ENCODE assay signal across 10 cellular contexts in the genomic region with DNA sequence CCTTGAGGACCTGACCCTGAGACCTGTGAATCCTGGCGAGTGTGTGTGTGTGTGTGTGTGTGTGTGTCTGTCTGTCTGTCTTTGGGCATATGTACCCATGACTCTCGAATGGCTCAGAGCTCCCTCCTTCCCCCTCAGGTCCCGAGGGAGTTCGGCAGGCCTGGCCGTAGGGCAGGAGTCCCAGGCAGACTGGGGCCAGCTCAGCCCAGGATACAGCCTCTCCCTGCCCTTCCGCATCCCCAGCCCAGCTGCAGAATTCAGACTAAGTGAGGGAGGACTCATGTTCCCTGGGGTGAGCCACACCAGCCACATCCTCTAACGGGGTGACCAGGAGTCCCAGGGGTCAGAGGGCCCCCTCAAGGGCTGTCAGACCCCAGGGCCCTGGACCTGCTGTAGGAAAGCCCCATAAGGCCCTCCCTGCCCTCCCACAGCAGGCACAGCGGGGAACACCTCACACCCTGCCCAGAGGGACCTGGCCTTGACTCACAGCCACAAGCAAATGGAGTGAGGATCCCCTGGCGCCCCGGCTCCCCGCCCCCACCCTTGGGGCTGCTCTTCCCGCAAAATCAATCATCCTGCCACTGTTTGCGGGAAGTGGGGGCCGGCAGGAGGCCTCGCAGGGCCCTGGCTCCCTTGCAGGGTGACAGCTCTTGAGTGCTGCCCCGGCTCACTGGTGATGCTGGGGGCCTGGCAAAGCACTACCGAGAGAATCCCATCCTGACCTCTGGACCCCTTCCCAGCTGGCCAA.
DNase-seq lines count a peak whose midpoint lies in the region; ATAC-seq and TF ChIP-seq lines count a peak whose summit lies in the region.
"Had no signal": no experiment of that assay in that cellular context is flagged by ENCODE, and none has a peak within 500 bp of the region (broad histone marks: within the 10 kb centered on the region; RNA-seq: fewer than 3 reads in every experiment).

No MANE protein-coding gene starts in this region.

- H3K27ac ChIP-seq in RWPE2 (ENCODE audit: poor library complexity, severe bottlenecking): peak overlapping the region; percentile 95

- no peaks in the 10 kb centered on the region for H3K9me3 Mint-ChIP-seq in natural killer cell treated with Interleukin-12 subunit alpha and Interleukin-12 subunit beta and Interleukin-15 and Interleukin-18, amount 100 ng/mL, for 72 hours
- no peaks in the 10 kb centered on the region for H3K9me3 Mint-ChIP-seq in natural killer cell

- no peak overlapping the region for H3K27ac Mint-ChIP-seq in natural killer cell treated with Interleukin-12 subunit alpha and Interleukin-12 subunit beta and Interleukin-15 and Interleukin-18, amount 100 ng/mL, for 72 hours
- H3K27ac Mint-ChIP-seq in natural killer cell: no peak overlapping the region

- no peaks in the 10 kb centered on the region for H3K36me3 Mint-ChIP-seq in natural killer cell treated with Interleukin-12 subunit alpha and Interleukin-12 subunit beta and Interleukin-15 and Interleukin-18, amount 100 ng/mL, for 72 hours
- no peaks in the 10 kb centered on the region for H3K36me3 Mint-ChIP-seq in natural killer cell

- no peaks in the 10 kb centered on the region for H3K36me3 ChIP-seq in RWPE2 (ENCODE audit: low read depth)

- no peaks in the 10 kb centered on the region for H3K4me1 Mint-ChIP-seq in natural killer cell treated with Interleukin-12 subunit alpha and Interleukin-12 subunit beta and Interleukin-15 and Interleukin-18, amount 100 ng/mL, for 72 hours (ENCODE audit: low read depth in 2 of 2)
- no peaks in the 10 kb centered on the region for H3K4me1 Mint-ChIP-seq in natural killer cell

- intact Hi-C loops in natural killer cell (cut with micrococcal nuclease): no loop called here

- H3K27me3 Mint-ChIP-seq in natural killer cell treated with Interleukin-12 subunit alpha and Interleukin-12 subunit beta and Interleukin-15 and Interleukin-18, amount 100 ng/mL, for 72 hours: no peaks in the 10 kb centered on the region
- H3K27me3 Mint-ChIP-seq in natural killer cell (ENCODE audit: low read depth in 2 of 2): peaks cover 0 to 3% of the 10 kb centered on the region in 2 donors

- H3K27me3 ChIP-seq in RWPE2 (ENCODE audit: insufficient read depth, poor library complexity, severe bottlenecking): no peaks in the 10 kb centered on the region

- TF ChIP-seq CTCF in natural killer cell (IDR thresholded peaks at IDR 0.05) (no peak), RWPE2 (IDR thresholded peaks at IDR 0.05; ENCODE audit: poor library complexity, severe bottlenecking) (no peak), fibroblast of the aortic adventitia (IDR thresholded peaks at IDR 0.05; ENCODE audit: insufficient read depth, low read length) (no peak)

- H3K9me3 ChIP-seq in RWPE2 (ENCODE audit: severe bottlenecking): no peaks in the 10 kb centered on the region

- DNase-seq in natural killer cell treated with Interleukin-12 subunit alpha and Interleukin-12 subunit beta and Interleukin-15 and Interleukin-18, amount 100 ng/mL, for 72 hours (ENCODE audit: low spot score): no peak
- DNase-seq in natural killer cell (no peak), RWPE2 (ENCODE audit: low spot score) (no peak), fibroblast of the aortic adventitia (ENCODE audit: low read depth) (peak; percentile 53), GM19240 (ENCODE audit: insufficient read length, low spot score) (no peak), NCI-H1436 (lab: John Stamatoyannopoulos, UW) (no peak), nucleus accumbens (lab: John Stamatoyannopoulos, UW) (no peak)
- DNase-seq: DND-41; stimulated activated CD8-positive, alpha-beta memory T cell treated with anti-CD3 and anti-CD28 coated beads, Interleukin-4, amount 100 ng/mL, for 48 hours had no signal

- H3K4me1 ChIP-seq in RWPE2 (ENCODE audit: insufficient read depth, poor library complexity, severe bottlenecking): peaks cover 33% of the 10 kb centered on the region

- H3K4me3 Mint-ChIP-seq in natural killer cell treated with Interleukin-12 subunit alpha and Interleukin-12 subunit beta and Interleukin-15 and Interleukin-18, amount 100 ng/mL, for 72 hours: no peak overlapping the region
- no peak overlapping the region for H3K4me3 Mint-ChIP-seq in natural killer cell

- H3K4me3 ChIP-seq in RWPE2 (ENCODE audit: severe bottlenecking): no peak overlapping the region
- no peak overlapping the region for H3K4me3 ChIP-seq in fibroblast of the aortic adventitia (ENCODE audit: low read depth, low read length)

- peak; percentile 19 to 34 for ATAC-seq in natural killer cell treated with Interleukin-12 subunit alpha and Interleukin-12 subunit beta and Interleukin-15 and Interleukin-18, amount 100 ng/mL, for 72 hours
- ATAC-seq in natural killer cell: no peak
- no peak for ATAC-seq in RWPE2 (ENCODE audit: low read depth)
- no peak for ATAC-seq in HG02973 (IDR thresholded peaks at IDR 0.05; ENCODE audit: unreplicated experiment)

Comparison
In these comparisons a context has a peak if more than half of its experiments do, and no peak if none do; other contexts are left out.
1. ATAC-seq: peak in natural killer cell treated with Interleukin-12 subunit alpha and Interleukin-12 subunit beta and Interleukin-15 and Interleukin-18, amount 100 ng/mL, for 72 hours (2 of 2); none in natural killer cell (0 of 3), RWPE2 (single experiment) and HG02973 (single experiment).